Comparison of ENCODE assay signal across 8 cellular contexts in genomic region chr5:154858251-154858971, GRCh38. TPM values are rescaled to one million over a fixed set of nuclear protein-coding genes. Genes with fewer than 3 reads are reported as not detected.
A peak's percentile ranks its signal among the peaks of the same experiment; 100 is the strongest.
DNase-seq lines count a peak whose midpoint lies in the region; ATAC-seq and TF ChIP-seq lines count a peak whose summit lies in the region.

Gene CNOT8 (plus strand): TSS chr5:154858627. CDS start chr5:154863279, 4,652 bp downstream.

- peak within 1 kb of the TSS; percentile 96 for H3K4me3 Mint-ChIP-seq in type B pancreatic cell

- TF ChIP-seq CTCF in GM12875 (IDR thresholded peaks at IDR 0.05; ENCODE audit: borderline replicate concordance, insufficient read depth, low read depth, low read length) (no peak), cardiac muscle cell (IDR thresholded peaks at IDR 0.05; ENCODE audit: low read depth, low read length) (peak; percentile 12), type B pancreatic cell (conservative IDR thresholded peaks at IDR 0.05) (no peak)

- H3K9ac ChIP-seq in adipocyte (ENCODE audit: low read length): peak within 1 kb of the TSS; percentile 92

- peaks cover 27% of the 10 kb centered on the region for H3K4me1 Mint-ChIP-seq in type B pancreatic cell (ENCODE audit: unreplicated experiment)

- H3K36me3 ChIP-seq in adipocyte (ENCODE audit: control insufficient read depth, insufficient read depth, low read length, severe bottlenecking): peaks cover 6% of the 10 kb centered on the region
- H3K36me3 ChIP-seq in cardiac muscle cell: no peaks in the 10 kb centered on the region

- no peaks in the 10 kb centered on the region for H3K27me3 Mint-ChIP-seq in type B pancreatic cell

- H3K9me3 Mint-ChIP-seq in type B pancreatic cell: no peaks in the 10 kb centered on the region

- ATAC-seq in HG02798 (IDR thresholded peaks at IDR 0.05; ENCODE audit: poor library complexity, unreplicated experiment): peak; percentile 84

- peak within 1 kb of the TSS; percentile 97 for H3K27ac ChIP-seq in cardiac muscle cell

- peak within 1 kb of the TSS; percentile 79 for H3K4me3 ChIP-seq in GM12875 (ENCODE audit: low read depth, low read length)
- H3K4me3 ChIP-seq in adipocyte (ENCODE audit: low read length): peak within 1 kb of the TSS; percentile 90
- H3K4me3 ChIP-seq in cardiac muscle cell: peak within 1 kb of the TSS; percentile 83

- H3K36me3 Mint-ChIP-seq in type B pancreatic cell: peaks cover 11% of the 10 kb centered on the region

- H3K27ac Mint-ChIP-seq in type B pancreatic cell: peak within 1 kb of the TSS; percentile 99

- DNase-seq in NCI-H1436 (lab: John Stamatoyannopoulos, UW) (peak; percentile 97), T follicular helper cell (ENCODE audit: low read depth) (peak; percentile 94), adipocyte (ENCODE audit: low read depth) (peak; percentile 99), cardiac muscle cell (ENCODE audit: low read depth in 1 of 2, low spot score in 1 of 2) (peak; percentile 99), pons (ENCODE audit: low spot score) (peak; percentile 97), type B pancreatic cell (ENCODE audit: extremely low spot score, unreplicated experiment) (peak; percentile 99)

- peaks cover 41% of the 10 kb centered on the region for H3K4me1 ChIP-seq in adipocyte (ENCODE audit: control insufficient read depth, insufficient read depth, low read length)
- H3K4me1 ChIP-seq in cardiac muscle cell (ENCODE audit: low read depth): peaks cover 6% of the 10 kb centered on the region

- H3K9me3 ChIP-seq in adipocyte (ENCODE audit: control insufficient read depth, low read length) (no peaks in the 10 kb centered on the region), cardiac muscle cell (ENCODE audit: low read depth) (no peaks in the 10 kb centered on the region)

- H3K27me3 ChIP-seq in adipocyte (replicated peaks; ENCODE audit: control insufficient read depth, insufficient read depth, low read length): no peaks in the 10 kb centered on the region
- no peaks in the 10 kb centered on the region for H3K27me3 ChIP-seq in cardiac muscle cell

RNA-seq across cellular contexts. Expression of gene CNOT8, which starts in this region (rescaled TPM):
- total RNA-seq in cardiac muscle cell (45.2 and 55.7 TPM in 2 replicates), type B pancreatic cell (ENCODE audit: low replicate concordance) (41.4 and 51.5 TPM in 2 replicates)
- polyA plus RNA-seq in cardiac muscle cell: 37.2 and 45.6 TPM in 2 replicates

Comparison
In these comparisons a context has a peak if more than half of its experiments do, and no peak if none do; other contexts are left out.
1. Peak in every context shown above with its lines: DNase-seq, ATAC-seq, H3K4me3 ChIP-seq and H3K27ac ChIP-seq.